34 cellular contexts compared by ENCODE assay signal in the genomic region with DNA sequence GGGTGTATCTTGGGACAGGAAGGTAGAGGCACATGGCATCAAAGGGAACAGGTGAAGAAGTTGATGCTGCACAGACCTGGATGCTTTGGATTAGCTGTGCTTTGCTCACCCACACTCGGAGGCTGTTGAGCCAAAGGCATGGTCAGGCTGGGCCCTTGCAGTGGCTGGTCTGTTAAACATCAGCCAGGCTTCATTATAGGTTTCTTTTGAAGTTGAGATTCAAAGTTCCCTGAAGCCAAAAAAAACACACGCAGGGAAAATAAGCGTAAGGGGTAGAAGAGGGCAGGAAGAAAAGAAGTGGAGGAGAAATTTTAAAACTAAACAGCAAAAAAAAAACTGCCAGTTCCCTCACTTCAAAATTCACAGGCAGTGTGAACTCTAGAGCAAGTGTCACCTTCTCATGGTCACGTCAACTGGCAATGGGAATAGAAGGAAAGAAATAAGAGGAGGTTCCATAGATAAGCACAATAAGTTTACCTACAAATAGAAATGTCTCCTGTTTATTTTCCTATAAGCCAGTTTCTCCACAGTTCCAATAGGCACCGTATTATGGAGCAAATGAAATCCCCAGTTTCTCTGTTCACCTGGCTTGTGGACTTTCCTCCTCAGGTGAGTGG.
"Had no signal": no experiment of that assay in that cellular context is flagged by ENCODE, and none has a peak within 500 bp of the region (broad histone marks: within the 10 kb centered on the region; RNA-seq: fewer than 3 reads in every experiment).

No MANE protein-coding gene starts in this region.

- H3K9me3 ChIP-seq: esophagus squamous epithelium, psoas muscle, right atrium auricular region, spleen, testis, transverse colon had no signal

- H3K27ac ChIP-seq: epithelial cell of prostate, esophagus squamous epithelium, parathyroid adenoma, psoas muscle, right atrium auricular region, spleen, testis, transverse colon had no signal

- H3K9ac ChIP-seq: parathyroid adenoma had no signal

- H3K27me3 ChIP-seq: esophagus squamous epithelium, right atrium auricular region, spleen, testis, transverse colon had no signal

- DNase-seq: activated CD4-positive, alpha-beta memory T cell treated with anti-CD3 and anti-CD28 coated beads for 36 hours; activated CD4-positive, alpha-beta T cell treated with anti-CD3 and anti-CD28 coated beads, Interleukin-2, amount 10 ng/mL, durations not matched to agents 24 days and 14 days; activated CD4-positive, CD25-positive, alpha-beta regulatory T cell treated with anti-CD3 and anti-CD28 coated beads, Interleukin-2, amount 50 U/mL, for 72 hours; activated CD8-positive, alpha-beta memory T cell treated with anti-CD3 and anti-CD28 coated beads, Interleukin-2, amount 50 U/mL, for 4 hours; activated gamma-delta T cell; activated naive CD4-positive, alpha-beta T cell treated with anti-CD3 and anti-CD28 coated beads, Interleukin-2, amount 10 ng/mL, durations not matched to agents 7 days and 5 days; activated naive CD8-positive, alpha-beta T cell treated with anti-CD3 and anti-CD28 coated beads, Interleukin-2, amount 10 ng/mL, durations not matched to agents 7 days and 5 days; activated T-cell treated with anti-CD3 and anti-CD28 coated beads, Interleukin-2, amount 50 U/mL, for 24 hours; amniotic stem cell; dermis blood vessel endothelial cell; effector CD8-positive, alpha-beta T cell; esophagus squamous epithelium; hippocampal formation; kidney glomerular epithelial cell; left ventricle myocardium superior; mammary epithelial cell; midbrain; naive thymus-derived CD4-positive, alpha-beta T cell; nucleus accumbens; psoas muscle; spleen; stimulated activated naive CD4-positive, alpha-beta T cell treated with Interleukin-2 at 50 U/mL for 16 hours; SW 1271; T1000; testis; transverse colon had no signal

- ATAC-seq: left ventricle myocardium superior; naive thymus-derived CD4-positive, alpha-beta T cell; psoas muscle had no signal

- FAIRE-seq: bronchial epithelial cell, colon, endometrium, frontal cortex, urothelium cell line had no signal

- H3K4me1 ChIP-seq: esophagus squamous epithelium, parathyroid adenoma, psoas muscle, right atrium auricular region, spleen, testis, transverse colon had no signal

- H3K4me3 ChIP-seq: esophagus squamous epithelium, psoas muscle, right atrium auricular region, spleen, testis, transverse colon had no signal

- H3K36me3 ChIP-seq: esophagus squamous epithelium, right atrium auricular region, spleen, transverse colon had no signal
